In the genomic region with DNA sequence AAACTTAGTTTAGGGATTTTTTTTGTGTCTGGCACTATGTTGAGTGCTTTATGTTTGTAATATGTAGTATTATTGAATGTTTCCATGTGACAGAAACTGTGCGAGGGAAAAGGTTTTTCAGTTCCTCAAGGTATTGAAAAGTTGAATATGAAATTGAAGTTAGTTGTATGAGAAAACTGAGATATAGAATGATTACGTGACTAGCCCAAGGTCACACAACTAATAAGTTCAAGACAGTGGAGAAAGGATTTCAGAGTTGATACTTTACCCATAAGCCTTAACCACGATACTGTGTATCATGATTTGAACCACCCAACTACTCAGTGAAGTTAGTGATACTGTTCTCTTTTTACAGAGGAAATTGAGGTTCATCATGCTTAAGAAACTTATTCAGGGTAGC, we compare ENCODE assay signal across 9 cellular contexts. TPM values are rescaled to one million over a fixed set of nuclear protein-coding genes. Genes with fewer than 3 reads are reported as not detected.
DNase-seq lines count a peak whose midpoint lies in the region; ATAC-seq and TF ChIP-seq lines count a peak whose summit lies in the region.
"Had no signal": no experiment of that assay in that cellular context is flagged by ENCODE, and none has a peak within 500 bp of the region (broad histone marks: within the 10 kb centered on the region; RNA-seq: fewer than 3 reads in every experiment).

No MANE protein-coding gene starts in this region.

- peak overlapping the region; percentile 91; the same call in 1 of the 2 replicates for H3K4me2 ChIP-seq in PC-3 (ENCODE audit: low read length)

- no peaks in the 10 kb centered on the region for H3K9me2 ChIP-seq in PC-3 (replicated peaks; ENCODE audit: low read length)

- no peaks in the 10 kb centered on the region for H3K36me3 ChIP-seq in PC-3 (ENCODE audit: low read depth, low read length)

- H3K4me1 Mint-ChIP-seq in activated naive CD4-positive, alpha-beta T cell treated with anti-CD3 and anti-CD28 coated beads, Interleukin-2, amount 50 U/mL, for 24 hours: peaks cover 73% of the 10 kb centered on the region
- peaks cover 53% of the 10 kb centered on the region for H3K4me1 Mint-ChIP-seq in activated naive CD4-positive, alpha-beta T cell treated with anti-CD3 and anti-CD28 coated beads, Interleukin-2, amount 10 ng/mL, durations not matched to agents 7 days and 5 days
- peaks cover 33 to 63% of the 10 kb centered on the region in 2 donors for H3K4me1 Mint-ChIP-seq in stimulated activated naive B cell treated with anti-CD40 and anti-IgM and Interleukin-4, amounts not matched to agents 10 μg/mL and 1 μg/mL and 100 μg/mL, for 72 hours

- no peaks in the 10 kb centered on the region for H3K27me3 Mint-ChIP-seq in activated naive CD4-positive, alpha-beta T cell treated with anti-CD3 and anti-CD28 coated beads, Interleukin-2, amount 50 U/mL, for 24 hours
- H3K27me3 Mint-ChIP-seq in activated naive CD4-positive, alpha-beta T cell treated with anti-CD3 and anti-CD28 coated beads, Interleukin-2, amount 10 ng/mL, durations not matched to agents 7 days and 5 days: no peaks in the 10 kb centered on the region
- no peaks in the 10 kb centered on the region for H3K27me3 Mint-ChIP-seq in stimulated activated naive B cell treated with anti-CD40 and anti-IgM and Interleukin-4, amounts not matched to agents 10 μg/mL and 1 μg/mL and 100 μg/mL, for 72 hours

- POLR2A ChIA-PET in PC-3 (lab: Charles Lee; ENCODE audit: unreplicated experiment): no interaction called here

- no peaks in the 10 kb centered on the region for H3K9me3 Mint-ChIP-seq in activated naive CD4-positive, alpha-beta T cell treated with anti-CD3 and anti-CD28 coated beads, Interleukin-2, amount 50 U/mL, for 24 hours
- H3K9me3 Mint-ChIP-seq in activated naive CD4-positive, alpha-beta T cell treated with anti-CD3 and anti-CD28 coated beads, Interleukin-2, amount 10 ng/mL, durations not matched to agents 7 days and 5 days: no peaks in the 10 kb centered on the region
- H3K9me3 Mint-ChIP-seq in stimulated activated naive B cell treated with anti-CD40 and anti-IgM and Interleukin-4, amounts not matched to agents 10 μg/mL and 1 μg/mL and 100 μg/mL, for 72 hours: peaks cover 0 to 2% of the 10 kb centered on the region in 2 donors

- ATAC-seq in HG02759 (IDR thresholded peaks at IDR 0.05; ENCODE audit: unreplicated experiment) (peak; percentile 51), PC-3 (no peak)
- peak; percentile 44 to 53 for ATAC-seq in stimulated activated naive B cell treated with anti-CD40 and anti-IgM and Interleukin-4, amounts not matched to agents 10 μg/mL and 1 μg/mL and 100 μg/mL, for 72 hours (replicated peaks)

- H3K27ac Mint-ChIP-seq in activated naive CD4-positive, alpha-beta T cell treated with anti-CD3 and anti-CD28 coated beads, Interleukin-2, amount 50 U/mL, for 24 hours: peak overlapping the region; percentile 82
- H3K27ac Mint-ChIP-seq in activated naive CD4-positive, alpha-beta T cell treated with anti-CD3 and anti-CD28 coated beads, Interleukin-2, amount 10 ng/mL, durations not matched to agents 7 days and 5 days: no peak overlapping the region
- H3K27ac Mint-ChIP-seq in stimulated activated naive B cell treated with anti-CD40 and anti-IgM and Interleukin-4, amounts not matched to agents 10 μg/mL and 1 μg/mL and 100 μg/mL, for 72 hours: no peak overlapping the region

- H3K4me3 ChIP-seq in PC-3 (ENCODE audit: low read length): no peak overlapping the region

- no peaks in the 10 kb centered on the region for H3K9me3 ChIP-seq in PC-3 (ENCODE audit: low read length)

- peak overlapping the region; percentile 69 for H3K4me3 Mint-ChIP-seq in activated naive CD4-positive, alpha-beta T cell treated with anti-CD3 and anti-CD28 coated beads, Interleukin-2, amount 50 U/mL, for 24 hours
- H3K4me3 Mint-ChIP-seq in activated naive CD4-positive, alpha-beta T cell treated with anti-CD3 and anti-CD28 coated beads, Interleukin-2, amount 10 ng/mL, durations not matched to agents 7 days and 5 days: no peak overlapping the region
- no peak overlapping the region for H3K4me3 Mint-ChIP-seq in stimulated activated naive B cell treated with anti-CD40 and anti-IgM and Interleukin-4, amounts not matched to agents 10 μg/mL and 1 μg/mL and 100 μg/mL, for 72 hours

- H3K27ac ChIP-seq in PC-3 (ENCODE audit: low read length): no peak overlapping the region

- peaks cover 100% of the 10 kb centered on the region for H3K79me2 ChIP-seq in PC-3 (ENCODE audit: low read length)

- H3K9ac ChIP-seq in PC-3 (ENCODE audit: low read length): no peak overlapping the region

- no peak for TF ChIP-seq CTCF in PC-3 (conservative IDR thresholded peaks at IDR 0.05; ENCODE audit: low read depth, low read length)

- intact Hi-C loops in PC-3 (cut with micrococcal nuclease): no loop called here

- H3F3A ChIP-seq in PC-3 (ENCODE audit: low read length, unreplicated experiment): no peaks in the 10 kb centered on the region

- peaks cover 35% of the 10 kb centered on the region for H3K4me1 ChIP-seq in PC-3 (ENCODE audit: insufficient read depth, low read length)

- peaks cover 45% of the 10 kb centered on the region for H4K20me1 ChIP-seq in PC-3 (ENCODE audit: low read length)

- H3K36me3 Mint-ChIP-seq in activated naive CD4-positive, alpha-beta T cell treated with anti-CD3 and anti-CD28 coated beads, Interleukin-2, amount 50 U/mL, for 24 hours: peaks cover 2% of the 10 kb centered on the region
- peaks cover 15% of the 10 kb centered on the region for H3K36me3 Mint-ChIP-seq in activated naive CD4-positive, alpha-beta T cell treated with anti-CD3 and anti-CD28 coated beads, Interleukin-2, amount 10 ng/mL, durations not matched to agents 7 days and 5 days
- peaks cover 11 to 16% of the 10 kb centered on the region in 2 donors for H3K36me3 Mint-ChIP-seq in stimulated activated naive B cell treated with anti-CD40 and anti-IgM and Interleukin-4, amounts not matched to agents 10 μg/mL and 1 μg/mL and 100 μg/mL, for 72 hours

- H2AFZ ChIP-seq in PC-3 (ENCODE audit: low read length): no peak overlapping the region

- BruUV-seq in PC-3 (replicated peaks; lab: Mats Ljungman, UMichigan): no TSS peak

- no peaks in the 10 kb centered on the region for H3K27me3 ChIP-seq in PC-3 (ENCODE audit: low read length)

- no peak for DNase-seq in activated naive CD4-positive, alpha-beta T cell treated with anti-CD3 and anti-CD28 coated beads, Interleukin-2, amount 10 ng/mL, durations not matched to agents 7 days and 5 days
- DNase-seq in PC-3: no peak
- DNase-seq in stimulated activated naive B cell treated with anti-CD40 and anti-IgM and Interleukin-4, amounts not matched to agents 10 μg/mL and 1 μg/mL and 100 μg/mL, for 72 hours: no peak
- DNase-seq in stimulated activated CD4-positive, alpha-beta T cell treated with anti-CD3 and anti-CD28 coated beads, Interleukin-2, amount 100 ng/mL, for 48 hours: no peak
- no peak for DNase-seq in anterior cingulate cortex (lab: John Stamatoyannopoulos, UW)
- DNase-seq in GF-D8 (lab: John Stamatoyannopoulos, UW): no peak
- DNase-seq: NCI-H2029 treated with DMSO at 0.1 percent for 48 hours had no signal

- CTCF ChIA-PET in activated naive CD4-positive, alpha-beta T cell treated with anti-CD3 and anti-CD28 coated beads, Interleukin-2, amount 10 ng/mL, durations not matched to agents 7 days and 5 days (lab: Charles Lee): interaction anchor here (0.5 to 1.5 kb wide), 2 partner anchors 12 to 169 kb away, joined by 3 read pairs; no protein-coding TSS in a partner anchor
- CTCF ChIA-PET in PC-3 (lab: Charles Lee): no interaction called here

RNA-seq across cellular contexts. Expression of a gene that starts 5.7 kb away (rescaled TPM):
- total RNA-seq in PC-3 (2014; rRNA removed): 16.8 and 24.8 TPM in 2 replicates
